In genomic region chr1:113978863-113979702, GRCh38 we compare ENCODE assay signal across 8 cellular contexts. TPM values are rescaled to one million over a fixed set of nuclear protein-coding genes. Genes with fewer than 3 reads are reported as not detected.
DNase-seq lines count a peak whose midpoint lies in the region; ATAC-seq and TF ChIP-seq lines count a peak whose summit lies in the region.

OLFML3 (plus strand) TSS chr1:113979474; CDS start chr1:113979517, 43 bp downstream.

- H3K36me3 ChIP-seq in esophagus (ENCODE audit: control insufficient read depth in 2 of 2, insufficient read depth in 2 of 2, low read length in 1 of 2) = no peaks in the 10 kb centered on the region
- H3K36me3 ChIP-seq in mucosa of descending colon (ENCODE audit: low read depth) = no peaks in the 10 kb centered on the region

- ATAC-seq in HG02884 (IDR thresholded peaks at IDR 0.05; ENCODE audit: unreplicated experiment) (peak; percentile 51), mucosa of descending colon (peak; percentile 81), HG03025 (IDR thresholded peaks at IDR 0.05; ENCODE audit: low FRiP score, unreplicated experiment) (no peak)
- ATAC-seq in activated CD8-positive, alpha-beta T cell treated with anti-CD3 and anti-CD28 coated beads for 36 hours = peak; percentile 22
- ATAC-seq in stimulated activated naive B cell treated with anti-CD40 and anti-IgM and Interleukin-4, amounts not matched to agents 10 μg/mL and 1 μg/mL and 100 μg/mL, for 72 hours (replicated peaks) = peak; percentile 68 to 69

- H3K27me3 ChIP-seq in esophagus (ENCODE audit: control insufficient read depth in 1 of 2, insufficient read depth in 2 of 2, low read length in 2 of 2) = no peaks in the 10 kb centered on the region

- H3K36me3 Mint-ChIP-seq in Calu3 (ENCODE audit: insufficient read depth, unreplicated experiment) = no peaks in the 10 kb centered on the region
- H3K36me3 Mint-ChIP-seq in activated CD8-positive, alpha-beta T cell treated with anti-CD3 and anti-CD28 coated beads for 36 hours (ENCODE audit: low read depth) = peaks cover 7% of the 10 kb centered on the region
- H3K36me3 Mint-ChIP-seq in stimulated activated naive B cell treated with anti-CD40 and anti-IgM and Interleukin-4, amounts not matched to agents 10 μg/mL and 1 μg/mL and 100 μg/mL, for 72 hours = peaks cover 10 to 14% of the 10 kb centered on the region in 2 donors

- BruUV-seq in Calu3 (replicated peaks; lab: Mats Ljungman, UMichigan) = no TSS peak

- H3K27ac ChIP-seq in esophagus (ENCODE audit: low read depth in 2 of 2, low read length in 1 of 2) = peak within 1 kb of the TSS; percentile 29 to 72

- H3K4me1 ChIP-seq in esophagus (ENCODE audit: control insufficient read depth in 2 of 2, insufficient read depth in 2 of 2, low read length in 1 of 2) (peaks cover 3 to 5% of the 10 kb centered on the region in 2 donors), mucosa of descending colon (ENCODE audit: low read depth) (peaks cover 6% of the 10 kb centered on the region)

- peak within 1 kb of the TSS; percentile 13 for H3K4me3 Mint-ChIP-seq in Calu3 (ENCODE audit: low read depth, unreplicated experiment)
- no peak within 1 kb of the TSS for H3K4me3 Mint-ChIP-seq in activated CD8-positive, alpha-beta T cell treated with anti-CD3 and anti-CD28 coated beads for 36 hours
- no peak within 1 kb of the TSS for H3K4me3 Mint-ChIP-seq in stimulated activated naive B cell treated with anti-CD40 and anti-IgM and Interleukin-4, amounts not matched to agents 10 μg/mL and 1 μg/mL and 100 μg/mL, for 72 hours

- H3K9me3 ChIP-seq in esophagus (ENCODE audit: control insufficient read depth in 2 of 2, insufficient read depth in 1 of 2, low read depth in 1 of 2, low read length in 1 of 2) = no peaks in the 10 kb centered on the region
- no peaks in the 10 kb centered on the region for H3K9me3 ChIP-seq in mucosa of descending colon

- H3K9me3 Mint-ChIP-seq in Calu3 (ENCODE audit: low read depth, unreplicated experiment) = no peaks in the 10 kb centered on the region
- H3K9me3 Mint-ChIP-seq in activated CD8-positive, alpha-beta T cell treated with anti-CD3 and anti-CD28 coated beads for 36 hours = no peaks in the 10 kb centered on the region
- no peaks in the 10 kb centered on the region for H3K9me3 Mint-ChIP-seq in stimulated activated naive B cell treated with anti-CD40 and anti-IgM and Interleukin-4, amounts not matched to agents 10 μg/mL and 1 μg/mL and 100 μg/mL, for 72 hours

- peak; percentile 70 for DNase-seq in Calu3
- DNase-seq in NCI-H510A (lab: John Stamatoyannopoulos, UW) = peak; percentile 81
- peak; percentile 82 for DNase-seq in activated CD8-positive, alpha-beta T cell treated with anti-CD3 and anti-CD28 coated beads for 36 hours
- peak; percentile 71 to 93 (median 76) for DNase-seq in mucosa of descending colon
- DNase-seq in stimulated activated naive B cell treated with anti-CD40 and anti-IgM and Interleukin-4, amounts not matched to agents 10 μg/mL and 1 μg/mL and 100 μg/mL, for 72 hours = peak; percentile 11

- intact Hi-C loops in Calu3 (cut with micrococcal nuclease; ENCODE audit: unreplicated experiment) (loop anchor here (2.0 kb wide), 1 partner anchor 304 kb away; no protein-coding TSS in a partner anchor), mucosa of descending colon (cut with DNase I, micrococcal nuclease) (loop anchor here (2.0 to 5.0 kb wide), 2 partner anchors 303 to 304 kb away; no protein-coding TSS in a partner anchor)
- intact Hi-C loops in activated CD8-positive, alpha-beta T cell treated with anti-CD3 and anti-CD28 coated beads for 36 hours (cut with micrococcal nuclease) = loop anchor here (2.0 kb wide), 1 partner anchor 304 kb away; no protein-coding TSS in a partner anchor

- H3K27ac Mint-ChIP-seq in Calu3 (ENCODE audit: unreplicated experiment) = no peak within 1 kb of the TSS
- no peak within 1 kb of the TSS for H3K27ac Mint-ChIP-seq in activated CD8-positive, alpha-beta T cell treated with anti-CD3 and anti-CD28 coated beads for 36 hours
- peak within 1 kb of the TSS; percentile 63 for H3K27ac Mint-ChIP-seq in stimulated activated naive B cell treated with anti-CD40 and anti-IgM and Interleukin-4, amounts not matched to agents 10 μg/mL and 1 μg/mL and 100 μg/mL, for 72 hours

- 24 to 33% methylated on average over 13 of the region's 13 CpGs for WGBS in esophagus, 2 donors

- TF ChIP-seq CTCF in Calu3 (IDR thresholded peaks at IDR 0.05; ENCODE audit: unreplicated experiment) (peak; percentile 38), mucosa of descending colon (IDR thresholded peaks at IDR 0.05) (peak; percentile 32)
- TF ChIP-seq CTCF in activated CD8-positive, alpha-beta T cell treated with anti-CD3 and anti-CD28 coated beads for 36 hours (IDR thresholded peaks at IDR 0.05) = peak; percentile 84

- H3K4me1 Mint-ChIP-seq in Calu3 (ENCODE audit: low read depth, unreplicated experiment) = peaks cover 8% of the 10 kb centered on the region
- peaks cover 44% of the 10 kb centered on the region for H3K4me1 Mint-ChIP-seq in activated CD8-positive, alpha-beta T cell treated with anti-CD3 and anti-CD28 coated beads for 36 hours (ENCODE audit: low read depth)
- peaks cover 3 to 21% of the 10 kb centered on the region in 2 donors for H3K4me1 Mint-ChIP-seq in stimulated activated naive B cell treated with anti-CD40 and anti-IgM and Interleukin-4, amounts not matched to agents 10 μg/mL and 1 μg/mL and 100 μg/mL, for 72 hours

- H3K4me3 ChIP-seq in esophagus (ENCODE audit: low read depth in 1 of 2, low read length in 2 of 2) (peak within 1 kb of the TSS in 1 of 2 donors; percentile 16), mucosa of descending colon (no peak within 1 kb of the TSS)

- CTCF ChIA-PET in Calu3 (lab: Charles Lee) = interaction anchor here (0.5 to 1.7 kb wide), 3 partner anchors 40 to 304 kb away, joined by 3 to 24 read pairs (median 3); no protein-coding TSS in a partner anchor
- CTCF ChIA-PET in activated CD8-positive, alpha-beta T cell treated with anti-CD3 and anti-CD28 coated beads for 36 hours (lab: Charles Lee) = interaction anchor here (0.7 to 2.8 kb wide), 19 partner anchors 9 to 1086 kb away, joined by 3 to 23 read pairs (median 4); partner anchors contain the start of genes AP4B1 and DCLRE1B

- H3K27me3 Mint-ChIP-seq in Calu3 (ENCODE audit: unreplicated experiment) = peaks cover 34% of the 10 kb centered on the region
- H3K27me3 Mint-ChIP-seq in activated CD8-positive, alpha-beta T cell treated with anti-CD3 and anti-CD28 coated beads for 36 hours = no peaks in the 10 kb centered on the region
- no peaks in the 10 kb centered on the region for H3K27me3 Mint-ChIP-seq in stimulated activated naive B cell treated with anti-CD40 and anti-IgM and Interleukin-4, amounts not matched to agents 10 μg/mL and 1 μg/mL and 100 μg/mL, for 72 hours

- POLR2A ChIA-PET in activated CD8-positive, alpha-beta T cell treated with anti-CD3 and anti-CD28 coated beads for 36 hours (lab: Charles Lee) = no interaction called here

RNA-seq across cellular contexts. Expression of gene OLFML3, which starts in this region (rescaled TPM):
- total RNA-seq in Calu3 (2022) = 0.24 TPM in 1 of 2 replicates, not detected in the other
- total RNA-seq in activated CD8-positive, alpha-beta T cell treated with anti-CD3 and anti-CD28 coated beads for 36 hours = under 1 TPM; 0.14 to 0.49 TPM
- polyA plus RNA-seq in esophagus = 1 to 10 TPM; 4.7 to 6.7 TPM
- 10 to 100 TPM in 2 of 3 donors, 1 to 10 TPM in 1; 5.4 to 51.1 (median 28.2) TPM for total RNA-seq in mucosa of descending colon

Comparison
In these comparisons a context has a peak if more than half of its experiments do, and no peak if none do; other contexts are left out.
1. Peak in DNase-seq in Calu3; RNA of the gene not detected or under 1 TPM.
2. Peak in DNase-seq and ATAC-seq in activated CD8-positive, alpha-beta T cell treated with anti-CD3 and anti-CD28 coated beads for 36 hours; RNA of the gene not detected or under 1 TPM.
3. DNase-seq: peak in every context shown above with its lines; median percentile 82 in activated CD8-positive, alpha-beta T cell treated with anti-CD3 and anti-CD28 coated beads for 36 hours; 81 in NCI-H510A; 76 in mucosa of descending colon; 70 in Calu3; 11 in stimulated activated naive B cell treated with anti-CD40 and anti-IgM and Interleukin-4, amounts not matched to agents 10 μg/mL and 1 μg/mL and 100 μg/mL, for 72 hours.
4. CTCF ChIP-seq: peak in every context shown above with its lines; median percentile 84 in activated CD8-positive, alpha-beta T cell treated with anti-CD3 and anti-CD28 coated beads for 36 hours; 38 in Calu3; 32 in mucosa of descending colon.